In the genomic region with DNA sequence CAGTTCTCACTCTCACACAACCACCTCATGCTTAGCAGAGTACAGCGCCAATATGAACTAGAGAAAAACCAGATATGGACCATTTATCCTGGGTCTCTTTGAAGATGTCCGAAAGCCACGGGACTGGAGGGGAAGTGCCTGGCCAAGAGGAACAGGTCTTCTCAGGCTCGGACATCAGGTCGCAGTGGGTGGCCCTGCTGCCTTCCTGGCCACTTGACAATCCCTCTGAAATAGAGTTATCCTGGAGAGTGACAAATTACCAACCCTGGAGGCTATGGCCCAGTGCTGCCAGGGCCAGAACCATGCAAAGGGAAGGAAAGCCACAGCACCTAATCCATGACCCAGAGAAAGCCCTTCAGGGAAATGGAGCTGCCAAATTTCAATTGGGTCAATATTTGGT, we compare ENCODE assay signal across 8 cellular contexts.
"Had no signal": no experiment of that assay in that cellular context is flagged by ENCODE, and none has a peak within 500 bp of the region (broad histone marks: within the 10 kb centered on the region; RNA-seq: fewer than 3 reads in every experiment).

No MANE protein-coding gene starts in this region.

- ATAC-seq: HCT116, K562 had no signal

- H3K4me3 ChIP-seq: HAP-1, K562 had no signal

- DNase-seq: GOT3, H7, HFFc6, IMR-90, KG1 had no signal

- H3K9me3 Mint-ChIP-seq: HFFc6 had no signal

- H3K36me3 ChIP-seq: HAP-1 had no signal

- H3K4me1 ChIP-seq: HAP-1 had no signal

- H3K27ac Mint-ChIP-seq: HFFc6 had no signal

- H3K4me3 Mint-ChIP-seq: HFFc6 had no signal

- H3K9me3 ChIP-seq: HAP-1 had no signal
